Comparison of ENCODE assay signal across 12 cellular contexts in genomic region chr2:236776695-236777251, GRCh38.
DNase-seq lines count a peak whose midpoint lies in the region; FAIRE-seq and TF ChIP-seq lines count a peak whose summit lies in the region.
"Had no signal": no experiment of that assay in that cellular context is flagged by ENCODE, and none has a peak within 500 bp of the region (broad histone marks: within the 10 kb centered on the region; RNA-seq: fewer than 3 reads in every experiment).

No MANE protein-coding gene starts in this region.

- no CpG with 5 or more reads among the region's 8 CpGs for whole genome bisulfite sequencing in trophoblast cell (ENCODE audit: extremely low coverage, insufficient coverage, insufficient read length)

- H3K23ac ChIP-seq in trophoblast cell (ENCODE audit: low read length), result no peak overlapping the region

- peak overlapping the region; percentile 77 for H2BK120ac ChIP-seq in trophoblast cell (ENCODE audit: insufficient read depth, low read length, poor library complexity)

- peaks cover 40% of the 10 kb centered on the region for H3K79me1 ChIP-seq in trophoblast cell (ENCODE audit: low read length)

- peak overlapping the region; percentile 83 for H3K14ac ChIP-seq in trophoblast cell (ENCODE audit: low read length)

- H4K8ac ChIP-seq in trophoblast cell (ENCODE audit: low read depth, low read length), result peak overlapping the region; percentile 49

- H3K4me1 ChIP-seq in trophoblast cell (ENCODE audit: control insufficient read depth in 1 of 2, insufficient read depth in 2 of 2, low read length in 2 of 2), result peaks cover 27 to 41% of the 10 kb centered on the region in 2 experiments

- no peak overlapping the region for H4K12ac ChIP-seq in trophoblast cell (ENCODE audit: low read depth, low read length)

- peaks cover 2% of the 10 kb centered on the region for H3K9me3 ChIP-seq in trophoblast cell (ENCODE audit: insufficient read depth, low read depth, low read length)

- peaks cover 14% of the 10 kb centered on the region for H3K79me2 ChIP-seq in trophoblast cell (ENCODE audit: control insufficient read depth, insufficient read depth, low read length, poor library complexity)

- no peak overlapping the region for H3K4me3 Mint-ChIP-seq in chondrocyte (ENCODE audit: unreplicated experiment)
- H3K4me3 Mint-ChIP-seq: activated T-helper 1 cell treated with anti-CD3 and anti-CD28 coated beads, Interleukin-12 subunit alpha, Interleukin-12 subunit beta, Interleukin-2, Interleukin-4 antibody, amounts not matched to agents 30 ng/mL and 10 ng/mL and 1 ng/mL, durations not matched to agents 14 hours and 24 hours and 36 hours had no signal

- no peaks in the 10 kb centered on the region for H3K36me3 Mint-ChIP-seq in chondrocyte (ENCODE audit: low read depth)

- no peak for FAIRE-seq in GM19239 (lab: Jason Lieb, UNC)

- peak overlapping the region; percentile 63 for H3K4ac ChIP-seq in trophoblast cell (ENCODE audit: low read depth, low read length)

- H3K36me3 ChIP-seq in trophoblast cell (ENCODE audit: control insufficient read depth in 1 of 2, insufficient read depth in 2 of 2, low read length in 2 of 2), result peaks cover 13 to 19% of the 10 kb centered on the region in 2 experiments

- peak overlapping the region; percentile 54 for H3K4me2 ChIP-seq in trophoblast cell (ENCODE audit: low read length)

- H3K27me3 ChIP-seq in trophoblast cell (ENCODE audit: insufficient read depth, low read length), result no peaks in the 10 kb centered on the region

- DNase-seq in Daoy (ENCODE audit: low read depth) (peak; percentile 81), NCI-H2171 (lab: John Stamatoyannopoulos, UW) (peak; percentile 64), chondrocyte (ENCODE audit: low spot score) (no peak), trophoblast cell (peak in 1 of 2 donors; percentile 62), SK-N-DZ (ENCODE audit: low spot score) (no peak), GM19239 (ENCODE audit: insufficient read length, low spot score) (no peak)
- no peak for DNase-seq in activated T-cell treated with anti-CD3 and anti-CD28 coated beads, Interleukin-2, amount 50 U/mL, for 48 hours
- no peak for DNase-seq in activated effector memory CD4-positive, alpha-beta T cell treated with anti-CD3 and anti-CD28 coated beads, Interleukin-2, amount 50 U/mL, for 16 hours
- DNase-seq: effector CD8-positive, alpha-beta T cell; stimulated activated naive CD4-positive, alpha-beta T cell treated with Interleukin-2 at 50 U/mL for 16 hours had no signal

- no peak overlapping the region for H2AFZ ChIP-seq in trophoblast cell (ENCODE audit: insufficient read depth, low read length, poor library complexity)

- peak overlapping the region; percentile 76 for H2BK12ac ChIP-seq in trophoblast cell (ENCODE audit: low read length)

- no peaks in the 10 kb centered on the region for H3K27me3 Mint-ChIP-seq in chondrocyte (ENCODE audit: low read depth)

- H3K4me1 Mint-ChIP-seq in chondrocyte (ENCODE audit: low read depth), result peaks cover 67% of the 10 kb centered on the region

- H3K18ac ChIP-seq in trophoblast cell (ENCODE audit: low read length), result no peak overlapping the region

- no peak for TF ChIP-seq CTCF in chondrocyte (IDR thresholded peaks at IDR 0.05)

- H4K91ac ChIP-seq in trophoblast cell (ENCODE audit: low read depth, low read length), result peak overlapping the region; percentile 85

- no peak overlapping the region for H3K4me3 ChIP-seq in trophoblast cell (ENCODE audit: low read depth, low read length)
- H3K4me3 ChIP-seq: lung had no signal

- H2AK5ac ChIP-seq in trophoblast cell (ENCODE audit: low read length), result peak overlapping the region; percentile 28

- peak overlapping the region; percentile 70 for H2BK5ac ChIP-seq in trophoblast cell (ENCODE audit: low read depth, low read length, poor library complexity)

- H3K27ac ChIP-seq in trophoblast cell (ENCODE audit: low read depth, low read length), result peak overlapping the region; percentile 59

- H3K9ac ChIP-seq in trophoblast cell (ENCODE audit: low read length), result no peak overlapping the region

- H3K9me3 Mint-ChIP-seq in chondrocyte (ENCODE audit: low read depth), result peaks cover 4% of the 10 kb centered on the region
- H3K9me3 Mint-ChIP-seq: activated T-helper 1 cell treated with anti-CD3 and anti-CD28 coated beads, Interleukin-12 subunit alpha, Interleukin-12 subunit beta, Interleukin-2, Interleukin-4 antibody, amounts not matched to agents 30 ng/mL and 10 ng/mL and 1 ng/mL, durations not matched to agents 14 hours and 24 hours and 36 hours had no signal

- peak overlapping the region; percentile 94 for H3K27ac Mint-ChIP-seq in chondrocyte (ENCODE audit: unreplicated experiment)
- H3K27ac Mint-ChIP-seq: activated T-helper 1 cell treated with anti-CD3 and anti-CD28 coated beads, Interleukin-12 subunit alpha, Interleukin-12 subunit beta, Interleukin-2, Interleukin-4 antibody, amounts not matched to agents 30 ng/mL and 10 ng/mL and 1 ng/mL, durations not matched to agents 14 hours and 24 hours and 36 hours had no signal

Comparison
In these comparisons a context has a peak if more than half of its experiments do, and no peak if none do; other contexts are left out.
1. DNase-seq: peak in Daoy (single experiment) and NCI-H2171 (single experiment); none in chondrocyte (single experiment), activated T-cell treated with anti-CD3 and anti-CD28 coated beads, Interleukin-2, amount 50 U/mL, for 48 hours (0 of 2), SK-N-DZ (single experiment), activated effector memory CD4-positive, alpha-beta T cell treated with anti-CD3 and anti-CD28 coated beads, Interleukin-2, amount 50 U/mL, for 16 hours (single experiment) and GM19239 (single experiment).